8 cellular contexts compared by ENCODE assay signal in the genomic region with DNA sequence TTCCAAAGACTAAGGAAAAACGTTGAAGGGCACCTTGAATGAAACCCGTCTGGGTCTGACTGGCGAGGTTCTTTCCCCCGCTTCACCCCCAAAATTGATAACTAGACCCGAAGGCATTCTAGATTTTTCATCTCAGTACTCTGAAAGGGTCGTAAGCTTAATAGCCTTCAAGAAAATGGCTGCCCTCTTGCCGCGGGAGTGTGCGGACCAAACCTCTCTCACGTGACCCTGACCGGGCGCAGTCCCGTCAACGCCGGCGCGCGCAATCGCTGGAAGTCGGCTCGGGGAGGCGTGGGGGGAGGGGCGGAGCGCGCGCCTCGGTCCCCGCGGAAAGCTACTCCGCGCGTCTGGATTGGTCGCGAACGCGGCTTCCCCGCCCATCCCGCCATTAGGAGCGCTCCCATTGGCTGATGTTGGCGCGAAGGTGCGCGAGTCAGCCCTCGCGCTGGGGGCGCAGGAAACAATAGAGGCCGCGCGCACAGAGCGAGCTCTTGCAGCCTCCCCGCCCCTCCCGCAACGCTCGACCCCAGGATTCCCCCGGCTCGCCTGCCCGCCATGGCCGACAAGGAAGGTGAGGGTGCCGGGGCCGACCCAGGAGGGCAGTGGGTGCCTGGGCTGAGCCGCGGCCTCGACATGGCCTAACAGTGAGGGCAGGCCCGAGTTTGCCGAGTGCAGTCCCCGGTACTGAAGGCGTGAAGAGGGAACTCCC. TPM values are rescaled to one million over a fixed set of nuclear protein-coding genes. Genes with fewer than 3 reads are reported as not detected.
DNase-seq lines count a peak whose midpoint lies in the region; ATAC-seq and TF ChIP-seq lines count a peak whose summit lies in the region.

RBBP4 (plus strand) TSS at position 457 of the 709 bp plus-strand sequence; CDS start at position 556, 99 bp downstream.

- POLR2A ChIA-PET in naive thymus-derived CD8-positive, alpha-beta T cell (lab: Charles Lee), result interaction anchor here (0.6 to 1.7 kb wide), 20 partner anchors 9 to 1006 kb away, joined by 3 to 11 read pairs (median 4); partner anchors contain the start of genes AZIN2, BSDC1, KHDRBS1 and KPNA6

- H3K36me3 Mint-ChIP-seq in GM23338 (ENCODE audit: low read depth), result peaks cover 72% of the 10 kb centered on the region
- H3K36me3 Mint-ChIP-seq in naive thymus-derived CD8-positive, alpha-beta T cell, result peaks cover 3 to 47% (median 5%) of the 10 kb centered on the region in 3 donors

- peak; percentile 18 for TF ChIP-seq CTCF in DOHH2 (IDR thresholded peaks at IDR 0.05; ENCODE audit: low read depth, low read length, poor library complexity, severe bottlenecking)
- TF ChIP-seq CTCF in GM23338 (conservative IDR thresholded peaks at IDR 0.05; ENCODE audit: low read depth in 2 of 2), result no peak
- TF ChIP-seq CTCF in fibroblast of lung (conservative IDR thresholded peaks at IDR 0.05 in 1 of 2, IDR thresholded peaks at IDR 0.05 in 1 of 2; ENCODE audit: low read depth in 1 of 2, low read length in 2 of 2), result no peak

- peak within 1 kb of the TSS; percentile 100 for H3K27ac Mint-ChIP-seq in GM23338
- H3K27ac Mint-ChIP-seq in naive thymus-derived CD8-positive, alpha-beta T cell, result peak within 1 kb of the TSS; percentile 97 to 100 (median 100)

- H3F3A ChIP-seq in DOHH2 (ENCODE audit: control insufficient read depth, insufficient read depth) (peaks cover 21% of the 10 kb centered on the region), GM23338 (replicated peaks; ENCODE audit: low read depth) (peaks cover 32% of the 10 kb centered on the region)

- H3K79me2 ChIP-seq in DOHH2 (ENCODE audit: control insufficient read depth, low read length) (peaks cover 92% of the 10 kb centered on the region), GM23338 (replicated peaks; ENCODE audit: insufficient read depth) (peaks cover 89% of the 10 kb centered on the region), fibroblast of lung (ENCODE audit: control insufficient read depth, insufficient read depth, low read length) (peaks cover 58% of the 10 kb centered on the region)

- H3K4me1 Mint-ChIP-seq in GM23338, result peaks cover 22% of the 10 kb centered on the region
- H3K4me1 Mint-ChIP-seq in naive thymus-derived CD8-positive, alpha-beta T cell, result peaks cover 21 to 71% (median 63%) of the 10 kb centered on the region in 4 donors

- peak within 1 kb of the TSS; percentile 92 for H3K9ac ChIP-seq in fibroblast of lung (ENCODE audit: insufficient read depth, low read length)

- peaks cover 5% of the 10 kb centered on the region for H3K27me3 Mint-ChIP-seq in GM23338 (ENCODE audit: insufficient read depth, low read depth, poor library complexity)
- no peaks in the 10 kb centered on the region for H3K27me3 Mint-ChIP-seq in naive thymus-derived CD8-positive, alpha-beta T cell

- H3K4me1 ChIP-seq in DOHH2 (ENCODE audit: control insufficient read depth, low read length) (peaks cover 63% of the 10 kb centered on the region), GM23338 (ENCODE audit: insufficient read depth) (peaks cover 28% of the 10 kb centered on the region), fibroblast of lung (ENCODE audit: control insufficient read depth, extremely low read depth, insufficient read depth, low read length) (peaks cover 2% of the 10 kb centered on the region)

- H2AFZ ChIP-seq in GM23338 (peak within 1 kb of the TSS; percentile 78), fibroblast of lung (ENCODE audit: low read length) (peak within 1 kb of the TSS; percentile 93)

- peaks cover 3% of the 10 kb centered on the region; the same call in 2 of the 3 replicates for H3K9me3 Mint-ChIP-seq in GM23338
- no peaks in the 10 kb centered on the region for H3K9me3 Mint-ChIP-seq in naive thymus-derived CD8-positive, alpha-beta T cell

- no peaks in the 10 kb centered on the region for H3K9me3 ChIP-seq in DOHH2 (ENCODE audit: control insufficient read depth, insufficient read depth, low read length)
- H3K9me3 ChIP-seq in fibroblast of lung (ENCODE audit: control insufficient read depth, insufficient read depth, low read depth, low read length), result no peaks in the 10 kb centered on the region

- peak; percentile 93 for ATAC-seq in GM23338
- ATAC-seq in naive thymus-derived CD8-positive, alpha-beta T cell, result peak; percentile 83 to 85

- H3K4me3 ChIP-seq in DOHH2 (ENCODE audit: low read length) (peak within 1 kb of the TSS; percentile 83), GM23338 (peak within 1 kb of the TSS; percentile 84), fibroblast of lung (replicated peaks in 1 of 4; ENCODE audit: control extremely low read depth in 1 of 4, insufficient read depth in 1 of 4, low read depth in 3 of 4, low read length in 4 of 4) (peak within 1 kb of the TSS; percentile 78 to 99 (median 80))

- H3K27ac ChIP-seq in DOHH2 (ENCODE audit: low read depth, low read length) (peak within 1 kb of the TSS; percentile 91), GM23338 (ENCODE audit: low read depth) (peak within 1 kb of the TSS; percentile 99), fibroblast of lung (ENCODE audit: insufficient read depth, low read length) (peak within 1 kb of the TSS; percentile 98)

- peak within 1 kb of the TSS; percentile 97 for H3K4me3 Mint-ChIP-seq in GM23338
- H3K4me3 Mint-ChIP-seq in naive thymus-derived CD8-positive, alpha-beta T cell, result peak within 1 kb of the TSS; percentile 81 to 99 (median 96)

- H3K36me3 ChIP-seq in DOHH2 (ENCODE audit: control insufficient read depth, low read length), result peaks cover 73% of the 10 kb centered on the region
- peaks cover 35% of the 10 kb centered on the region for H3K36me3 ChIP-seq in GM23338 (ENCODE audit: insufficient read depth)
- H3K36me3 ChIP-seq in fibroblast of lung (ENCODE audit: control insufficient read depth, insufficient read depth, low read length), result peaks cover 2% of the 10 kb centered on the region

- H3K9me2 ChIP-seq in DOHH2 (replicated peaks; ENCODE audit: control insufficient read depth, low read length), result no peaks in the 10 kb centered on the region
- no peaks in the 10 kb centered on the region for H3K9me2 ChIP-seq in GM23338 (ENCODE audit: insufficient read depth)

- H3K4me2 ChIP-seq in DOHH2 (ENCODE audit: low read length) (peak within 1 kb of the TSS; percentile 86), GM23338 (peak within 1 kb of the TSS; percentile 93), fibroblast of lung (ENCODE audit: extremely low read depth, insufficient read depth, low read length) (peak within 1 kb of the TSS; percentile 97)

- H4K20me1 ChIP-seq in DOHH2 (ENCODE audit: control insufficient read depth, insufficient read depth, low read depth, low read length) (peaks cover 24% of the 10 kb centered on the region), GM23338 (replicated peaks; ENCODE audit: insufficient read depth) (peaks cover 30% of the 10 kb centered on the region), fibroblast of lung (ENCODE audit: control insufficient read depth, extremely low read depth, insufficient read depth, low read length) (no peaks in the 10 kb centered on the region)

- DNase-seq in GM23338 (ENCODE audit: low spot score) (peak; percentile 98), LHCN-M2 (ENCODE audit: low read depth) (peak; percentile 96), RPMI8226 (peak; percentile 100), fibroblast of lung (ENCODE audit: low read depth in 2 of 2) (peak; percentile 96 to 98)
- DNase-seq in activated T-helper 1 cell treated with anti-CD3 and anti-CD28 coated beads, Interleukin-2, amount 50 U/mL, for 16 hours (ENCODE audit: low read depth in 1 of 2, low spot score in 1 of 2), result peak; percentile 98 to 99
- DNase-seq in naive thymus-derived CD8-positive, alpha-beta T cell, result peak; percentile 97 to 99 (median 98)
- DNase-seq in stimulated activated naive CD4-positive, alpha-beta T cell (lab: John Stamatoyannopoulos, UW), result peak; percentile 96 to 98 (median 97)

- H3K27me3 ChIP-seq in DOHH2 (ENCODE audit: control insufficient read depth, low read length) (no peaks in the 10 kb centered on the region), GM23338 (ENCODE audit: insufficient read depth) (no peaks in the 10 kb centered on the region), fibroblast of lung (ENCODE audit: control insufficient read depth, insufficient read depth, low read length) (no peaks in the 10 kb centered on the region)

TF ChIP-seq in GM23338, 12 proteins besides CTCF, POLR2A, EP300 and RAD21:
- TF ChIP-seq ZNF114 (CRISPR knock-in tag; IDR thresholded peaks at IDR 0.05) (peak; percentile 78), POLR2AphosphoS5 (IDR thresholded peaks at IDR 0.05; ENCODE audit: low read depth) (peak; percentile 87), STAT1 (IDR thresholded peaks at IDR 0.05; ENCODE audit: unreplicated experiment) (no peak), CREB1 (CRISPR knock-in tag; IDR thresholded peaks at IDR 0.05; ENCODE audit: low read depth) (peak; percentile 81)

RNA-seq across cellular contexts. Expression of gene RBBP4, which starts in this region (rescaled TPM):
- 276 and 312 TPM in 2 replicates for total RNA-seq in GM23338 (2014; rRNA removed; shearing (Covaris generic))
- polyA plus RNA-seq in GM23338 (2016; fragmentation: Nextera tagmentation; extraction: Ambion mirVana) (246 and 262 TPM in 2 replicates), fibroblast of lung (169 TPM in 2 replicates)
- total RNA-seq in LHCN-M2 (2014; rRNA removed) (114 and 150 TPM in 2 replicates), fibroblast of lung (92.5 and 95.0 TPM in 2 replicates)
- 111 TPM for polyA plus RNA-seq in LHCN-M2 (2012)
- 105 and 121 TPM in 2 replicates for polyA plus RNA-seq in fibroblast of lung (2012)
- polyA minus RNA-seq in fibroblast of lung (ENCODE audit: low replicate concordance), result 65.1 and 87.1 TPM in 2 replicates
- 100 to 1,000 TPM; 191 to 193 TPM for total RNA-seq in naive thymus-derived CD8-positive, alpha-beta T cell
- polyA plus RNA-seq in naive thymus-derived CD8-positive, alpha-beta T cell, result 100 to 1,000 TPM; 226 to 251 (median 231) TPM

Comparison
In these comparisons a context has a peak if more than half of its experiments do, and no peak if none do; other contexts are left out.
1. Peak in every context shown above with its lines: DNase-seq, ATAC-seq, H3K4me3 ChIP-seq and H3K27ac ChIP-seq.